14 cellular contexts compared by ENCODE assay signal in the genomic region with DNA sequence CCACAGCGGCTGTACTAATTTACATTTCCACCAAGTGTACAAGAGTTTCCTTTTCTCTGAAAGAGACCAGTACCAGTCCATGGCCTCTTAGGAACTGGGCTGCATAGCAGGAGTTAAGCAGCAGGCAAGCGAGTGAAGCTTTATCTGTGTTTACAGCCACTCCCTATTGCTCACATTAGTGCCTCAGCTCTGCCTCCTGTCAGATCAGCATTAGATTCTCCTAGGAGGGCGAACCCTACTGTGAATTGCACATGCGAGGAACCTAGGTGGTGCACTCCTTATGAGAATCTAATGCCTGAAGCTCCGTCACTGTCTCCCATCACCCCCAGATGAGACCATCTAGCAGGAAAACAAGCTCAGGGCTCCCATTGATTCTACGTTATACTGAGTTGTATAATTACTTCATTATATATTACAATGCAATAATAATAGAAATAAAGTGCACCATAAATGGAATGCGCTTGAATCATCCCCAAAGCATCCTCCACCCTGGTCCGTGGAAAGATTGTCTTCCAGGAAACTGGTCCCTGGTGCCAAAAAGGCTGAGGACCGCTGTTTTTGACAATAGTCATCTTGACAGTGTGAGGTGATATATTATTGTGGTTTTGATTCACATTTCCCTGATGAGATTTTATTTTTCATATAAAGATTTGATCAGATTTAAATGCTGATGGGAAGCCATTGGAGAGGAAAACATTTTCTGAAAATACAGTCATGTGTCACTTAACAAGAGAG.
"Had no signal": no experiment of that assay in that cellular context is flagged by ENCODE, and none has a peak within 500 bp of the region (broad histone marks: within the 10 kb centered on the region; RNA-seq: fewer than 3 reads in every experiment).

No MANE protein-coding gene starts in this region.

- FAIRE-seq: colon, keratinocyte had no signal

- DNase-seq: activated CD4-positive, alpha-beta T cell treated with anti-CD3 and anti-CD28 coated beads, Interleukin-2, amount 10 ng/mL, durations not matched to agents 24 days and 14 days; activated CD4-positive, CD25-positive, alpha-beta regulatory T cell; activated CD8-positive, alpha-beta memory T cell treated with anti-CD3 and anti-CD28 coated beads for 24 hours; activated naive CD4-positive, alpha-beta T cell treated with anti-CD3 and anti-CD28 coated beads, Interleukin-2, amount 10 ng/mL, durations not matched to agents 7 days and 5 days; activated T-cell treated with anti-CD3 and anti-CD28 coated beads for 4 hours; left lung; naive thymus-derived CD8-positive, alpha-beta T cell; retina; stimulated activated CD4-positive, alpha-beta T cell treated with anti-CD3 and anti-CD28 coated beads, Interleukin-4, amount 100 ng/mL, for 4 hours; stimulated activated CD8-positive, alpha-beta memory T cell treated with anti-CD3 and anti-CD28 coated beads, Interleukin-4, amount 100 ng/mL, for 48 hours; stimulated activated naive CD8-positive, alpha-beta T cell treated with anti-CD3 and anti-CD28 coated beads, Interleukin-15, Interleukin-2, amounts not matched to agents 100 U/mL and 50 U/mL, for 24 hours had no signal

- ATAC-seq: activated T-helper 17 cell treated with anti-CD3 and anti-CD28 coated beads, Interleukin-2, amount 50 U/mL, for 72 hours; left lung; naive thymus-derived CD8-positive, alpha-beta T cell; stimulated activated naive CD8-positive, alpha-beta T cell treated with anti-CD3 and anti-CD28 coated beads, Interleukin-15, Interleukin-2, amounts not matched to agents 100 U/mL and 50 U/mL, for 24 hours had no signal
